12 cellular contexts compared by ENCODE assay signal in genomic region chr11:129315781-129316579, GRCh38. TPM values are rescaled to one million over a fixed set of nuclear protein-coding genes. Genes with fewer than 3 reads are reported as not detected.
DNase-seq lines count a peak whose midpoint lies in the region; ATAC-seq and TF ChIP-seq lines count a peak whose summit lies in the region.
"Had no signal": no experiment of that assay in that cellular context is flagged by ENCODE, and none has a peak within 500 bp of the region (broad histone marks: within the 10 kb centered on the region; RNA-seq: fewer than 3 reads in every experiment).

No MANE protein-coding gene starts in this region.

- H3K9me3 ChIP-seq in esophagus squamous epithelium = no peaks in the 10 kb centered on the region

- H3K27ac ChIP-seq in esophagus squamous epithelium = peak overlapping the region; percentile 75 to 93 (median 82)

- peak; percentile 78 for DNase-seq in LoVo (ENCODE audit: low spot score)
- peak; percentile 92 for DNase-seq in NCI-H69 (lab: John Stamatoyannopoulos, UW)
- no peak for DNase-seq in esophagus squamous epithelium (lab: John Stamatoyannopoulos, UW)
- no peak for DNase-seq in progenitor cell of endocrine pancreas (ENCODE audit: low spot score, unreplicated experiment)
- DNase-seq in A172 (ENCODE audit: low spot score) = no peak
- DNase-seq in activated CD4-positive, alpha-beta T cell treated with anti-CD3 and anti-CD28 coated beads for 4 hours = no peak
- no peak for DNase-seq in NCI-H2171 (lab: John Stamatoyannopoulos, UW)
- DNase-seq: activated CD4-positive, alpha-beta T cell treated with anti-CD3 and anti-CD28 coated beads, Interleukin-2, amount 50 U/mL, for 4 hours; aorta had no signal

- no peaks in the 10 kb centered on the region for H3K36me3 ChIP-seq in esophagus squamous epithelium

- WGBS in esophagus squamous epithelium, 2 donors = 18 to 76% methylated on average over 4 of the region's 12 CpGs

- H3K27me3 Mint-ChIP-seq in progenitor cell of endocrine pancreas = no peaks in the 10 kb centered on the region

- peak overlapping the region; percentile 37 for H3K4me3 Mint-ChIP-seq in progenitor cell of endocrine pancreas (ENCODE audit: low read depth)

- H3K4me1 Mint-ChIP-seq in progenitor cell of endocrine pancreas (ENCODE audit: low read depth) = peaks cover 55% of the 10 kb centered on the region

- peaks cover 20 to 81% (median 28%) of the 10 kb centered on the region in 3 donors for H3K4me1 ChIP-seq in esophagus squamous epithelium

- H3K36me3 Mint-ChIP-seq in progenitor cell of endocrine pancreas (ENCODE audit: insufficient read depth) = no peaks in the 10 kb centered on the region

- no peak for TF ChIP-seq POLR2A in esophagus squamous epithelium (IDR thresholded peaks at IDR 0.05)

- no peak overlapping the region for H3K4me3 ChIP-seq in esophagus squamous epithelium

- intact Hi-C loops in esophagus squamous epithelium (cut with DNase I) = no loop called here

- TF ChIP-seq CTCF in esophagus squamous epithelium (IDR thresholded peaks at IDR 0.05) (no peak), progenitor cell of endocrine pancreas (IDR thresholded peaks at IDR 0.05; ENCODE audit: unreplicated experiment) (no peak)

- no peaks in the 10 kb centered on the region for H3K9me3 Mint-ChIP-seq in progenitor cell of endocrine pancreas (ENCODE audit: low read depth)

- H3K27me3 ChIP-seq in esophagus squamous epithelium = no peaks in the 10 kb centered on the region

- peak overlapping the region; percentile 97 for H3K27ac Mint-ChIP-seq in progenitor cell of endocrine pancreas

- no peak for ATAC-seq in HG03108 (IDR thresholded peaks at IDR 0.05; ENCODE audit: unreplicated experiment)

RNA-seq across cellular contexts. Expression of gene BARX2, which starts 59.7 kb away (rescaled TPM):
- total RNA-seq in esophagus squamous epithelium (100 to 1,000 TPM in 1 of 4 donors, 10 to 100 TPM in 3; 45.2 to 102 (median 57.6) TPM), progenitor cell of endocrine pancreas (2.4 and 3.7 TPM in 2 replicates)
- not detected in 2 replicates for total RNA-seq in A172 (2014; rRNA removed; shearing (Covaris generic))
- total RNA-seq: aorta, G401, mesenteric fat pad had no signal

Comparison
In these comparisons a context has a peak if more than half of its experiments do, and no peak if none do; other contexts are left out.
1. DNase-seq: peak in LoVo (single experiment) and NCI-H69 (single experiment); none in esophagus squamous epithelium (single experiment), progenitor cell of endocrine pancreas (single experiment), A172 (single experiment), activated CD4-positive, alpha-beta T cell treated with anti-CD3 and anti-CD28 coated beads for 4 hours (0 of 2) and NCI-H2171 (single experiment).